In genomic region chr15:72685925-72686794, GRCh38 we compare ENCODE assay signal across 1 cellular context.
TF ChIP-seq lines count a peak whose summit lies in the region.

TSS of gene BBS4 (plus strand) at chr15:72686207. CDS start at chr15:72686228, 21 bp downstream.
TSS of gene HIGD2B (minus strand) at chr15:72686182. CDS start at chr15:72676374, 9,808 bp downstream.

TF ChIP-seq in HepG2, 621 proteins besides CTCF, POLR2A, EP300 and RAD21 (continued from another document and continues in another):
- TF ChIP-seq ZHX1 (CRISPR knock-in tag; IDR thresholded peaks at IDR 0.05; ENCODE audit: low read depth) (peak; percentile 57; the same call in 1 of the 2 replicates), ZNF329 (CRISPR knock-in tag; IDR thresholded peaks at IDR 0.05; ENCODE audit: low read depth) (0 out of 2 replicates have a peak, but pooled peaks have one; percentile 42), MYPOP (CRISPR knock-in tag; IDR thresholded peaks at IDR 0.05) (peak; percentile 51; the same call in 1 of the 2 replicates), FOSL2 (CRISPR knock-in tag; IDR thresholded peaks at IDR 0.05) (peak; percentile 3), HNRNPLL (IDR thresholded peaks at IDR 0.05; ENCODE audit: low read depth, low read length, poor library complexity, severe bottlenecking) (peak; percentile 85), CHD2 (IDR thresholded peaks at IDR 0.05; ENCODE audit: low read depth, low read length) (0 out of 2 replicates have a peak, but pooled peaks have one; percentile 58), RFX1 (IDR thresholded peaks at IDR 0.05) (peak; percentile 83), PRDM10 (CRISPR knock-in tag; IDR thresholded peaks at IDR 0.05; ENCODE audit: low read depth) (peak; percentile 95), TMF1 (CRISPR knock-in tag; IDR thresholded peaks at IDR 0.05; ENCODE audit: low read depth) (no peak), DR1 (CRISPR knock-in tag; IDR thresholded peaks at IDR 0.05) (no peak), RELA (CRISPR knock-in tag; IDR thresholded peaks at IDR 0.05) (no peak), HMGXB4 (CRISPR knock-in tag; IDR thresholded peaks at IDR 0.05; ENCODE audit: borderline replicate concordance in 1 of 2, low read depth in 1 of 2) (peak in 1 of 2 experiments; percentile 74; a peak in 3 of 4 replicates), MAF1 (CRISPR knock-in tag; IDR thresholded peaks at IDR 0.05; ENCODE audit: borderline replicate concordance) (no peak), IRF2 (CRISPR knock-in tag; IDR thresholded peaks at IDR 0.05) (0 out of 2 replicates have a peak, but pooled peaks have one; percentile 26), NFYB (CRISPR knock-in tag; IDR thresholded peaks at IDR 0.05) (no peak), ZNF597 (CRISPR knock-in tag; IDR thresholded peaks at IDR 0.05) (no peak), XRCC5 (optimal IDR thresholded peaks at IDR 0.05; ENCODE audit: low read length) (peak; percentile 78), ZNF234 (CRISPR knock-in tag; conservative IDR thresholded peaks at IDR 0.05) (no peak), TOPORS (CRISPR knock-in tag; IDR thresholded peaks at IDR 0.05) (no peak), ZFP36 (IDR thresholded peaks at IDR 0.05; ENCODE audit: borderline replicate concordance, low read depth, low read length, partially characterized antibody) (no peak), TBL1XR1 (IDR thresholded peaks at IDR 0.05; ENCODE audit: borderline replicate concordance, low read length, partially characterized antibody) (peak; percentile 38), ZBTB26 (CRISPR knock-in tag; IDR thresholded peaks at IDR 0.05; ENCODE audit: borderline replicate concordance) (no peak), CENPBD1 (CRISPR knock-in tag; IDR thresholded peaks at IDR 0.05; ENCODE audit: borderline replicate concordance, low read depth) (no peak), SALL2 (CRISPR knock-in tag; IDR thresholded peaks at IDR 0.05) (no peak), ZNF558 (CRISPR knock-in tag; IDR thresholded peaks at IDR 0.05; ENCODE audit: borderline replicate concordance) (peak; percentile 37; the same call in 1 of the 2 replicates), USF2 (IDR thresholded peaks at IDR 0.05; ENCODE audit: low read depth, low read length) (no peak), USF2 (CRISPR knock-in tag; IDR thresholded peaks at IDR 0.05; ENCODE audit: borderline replicate concordance) (0 out of 2 replicates have a peak, but pooled peaks have one; percentile 24), ZNF839 (CRISPR knock-in tag; IDR thresholded peaks at IDR 0.05; ENCODE audit: borderline replicate concordance) (peak; percentile 81; the same call in 1 of the 2 replicates), ZNF3 (CRISPR knock-in tag; IDR thresholded peaks at IDR 0.05) (no peak), PITX1 (CRISPR knock-in tag; IDR thresholded peaks at IDR 0.05) (peak; percentile 44), ZNF75D (CRISPR knock-in tag; IDR thresholded peaks at IDR 0.05; ENCODE audit: borderline replicate concordance) (no peak), DNMT1 (CRISPR knock-in tag; IDR thresholded peaks at IDR 0.05) (no peak), NR2F6 (IDR thresholded peaks at IDR 0.05) (no peak), NR2F6 (CRISPR knock-in tag; IDR thresholded peaks at IDR 0.05) (0 out of 2 replicates have a peak, but pooled peaks have one; percentile 11), KDM2A (CRISPR knock-in tag; IDR thresholded peaks at IDR 0.05; ENCODE audit: borderline replicate concordance, low read depth) (peak; percentile 69; the same call in 1 of the 2 replicates), ZFP90 (CRISPR knock-in tag; IDR thresholded peaks at IDR 0.05; ENCODE audit: borderline replicate concordance) (no peak), ZNF749 (CRISPR knock-in tag; IDR thresholded peaks at IDR 0.05; ENCODE audit: borderline replicate concordance) (no peak), PHB2 (IDR thresholded peaks at IDR 0.05; ENCODE audit: partially characterized antibody) (no peak), THAP9 (CRISPR knock-in tag; IDR thresholded peaks at IDR 0.05; ENCODE audit: borderline replicate concordance) (peak; percentile 86), FOXP4 (CRISPR knock-in tag; IDR thresholded peaks at IDR 0.05) (0 out of 2 replicates have a peak, but pooled peaks have one; percentile 14)
